28 cellular contexts compared by ENCODE assay signal in the genomic region with DNA sequence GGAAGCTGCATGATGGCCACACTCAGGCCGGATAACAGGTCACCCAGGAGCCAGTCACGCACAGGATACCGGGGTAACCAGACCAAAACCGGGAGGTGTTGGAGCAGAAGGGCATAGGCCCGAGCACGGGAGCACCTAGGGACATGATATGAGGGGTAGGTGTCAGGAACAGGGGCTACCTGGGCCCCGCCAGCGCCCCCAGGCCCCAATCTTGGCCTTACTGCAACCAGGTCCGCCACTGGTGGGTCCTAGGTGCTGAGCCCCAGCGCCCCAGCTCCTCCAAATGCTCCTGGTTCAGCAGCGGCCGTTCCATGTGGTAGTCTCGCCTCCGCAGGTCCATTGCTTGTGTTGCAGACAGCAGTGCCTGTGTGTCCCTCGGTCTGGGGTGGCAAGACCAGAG. TPM values are rescaled to one million over a fixed set of nuclear protein-coding genes. Genes with fewer than 3 reads are reported as not detected.
DNase-seq lines count a peak whose midpoint lies in the region; ATAC-seq and TF ChIP-seq lines count a peak whose summit lies in the region.
"Had no signal": no experiment of that assay in that cellular context is flagged by ENCODE, and none has a peak within 500 bp of the region (broad histone marks: within the 10 kb centered on the region; RNA-seq: fewer than 3 reads in every experiment).

No MANE protein-coding gene starts in this region.

- DNase-seq in activated T-cell treated with anti-CD3 and anti-CD28 coated beads, Interleukin-2, amount 50 U/mL, for 24 hours, result no peak
- no peak for DNase-seq in activated T-cell treated with anti-CD3 and anti-CD28 coated beads, Interleukin-2, amount 50 U/mL, for 1 hour
- DNase-seq in H9 (no peak), adipocyte (ENCODE audit: low read depth) (no peak), osteoblast (ENCODE audit: insufficient read length, low spot score, missing footprints) (peak; percentile 62)
- DNase-seq: activated CD8-positive, alpha-beta memory T cell treated with anti-CD3 and anti-CD28 coated beads, Interleukin-2, amount 50 U/mL, for 4 hours; activated effector memory CD4-positive, alpha-beta T cell treated with Interleukin-2 at 50 U/mL for 16 hours; brain microvascular endothelial cell; effector CD8-positive, alpha-beta T cell; EL; HCEC 1CT; NCI-H1694; NCI-H2171; NCI-H510A treated with DMSO at 0.1 percent for 48 hours; ovary; retina; stimulated activated CD4-positive, alpha-beta T cell treated with anti-CD3 and anti-CD28 coated beads, Interleukin-2, amount 100 ng/mL, for 48 hours had no signal

- H3K9ac ChIP-seq in H9 (ENCODE audit: extremely low read depth, insufficient read length, low read length) (no peak overlapping the region), adipocyte (ENCODE audit: low read length) (peak overlapping the region; percentile 98)

- H3K9me3 ChIP-seq in H9 (ENCODE audit: control insufficient read depth, low read depth, low read length) (no peaks in the 10 kb centered on the region), adipocyte (ENCODE audit: control insufficient read depth, low read length) (no peaks in the 10 kb centered on the region), osteoblast (ENCODE audit: low read depth, low read length) (no peaks in the 10 kb centered on the region)
- H3K9me3 ChIP-seq: BLaER1 treated with 17β-estradiol and CSF1 and Interleukin-3, amounts not matched to agents 10 nM and 100 nM; ovary; suprapubic skin had no signal

- no peak overlapping the region for H3K4ac ChIP-seq in H9 (ENCODE audit: low read depth, low read length)

- no peak overlapping the region for H3K27ac Mint-ChIP-seq in activated T-cell treated with anti-CD3 and anti-CD28 coated beads, Interleukin-2, amount 50 U/mL, for 24 hours
- no peak overlapping the region for H3K27ac Mint-ChIP-seq in H9

- no peak overlapping the region for H2BK12ac ChIP-seq in H9 (ENCODE audit: insufficient read length, low read depth, low read length)

- no peak overlapping the region for H2BK15ac ChIP-seq in H9 (ENCODE audit: low read depth, low read length)

- H3K27ac ChIP-seq in H9 (ENCODE audit: insufficient read length, low read depth, low read length), result no peak overlapping the region
- no peak overlapping the region for H3K27ac ChIP-seq in osteoblast (ENCODE audit: low read depth, low read length)
- H3K27ac ChIP-seq: BLaER1 treated with 17β-estradiol and CSF1 and Interleukin-3, amounts not matched to agents 10 nM and 100 nM; brain microvascular endothelial cell; ovary; suprapubic skin had no signal

- H3K79me1 ChIP-seq in H9 (ENCODE audit: insufficient read depth, low read depth, low read length, poor library complexity, severe bottlenecking), result no peaks in the 10 kb centered on the region

- no peak overlapping the region for H4K5ac ChIP-seq in H9 (ENCODE audit: insufficient read length, low read depth, low read length)

- H3K23me2 ChIP-seq in H9 (ENCODE audit: insufficient read length, low read depth, low read length, poor library complexity, severe bottlenecking), result peaks cover 6% of the 10 kb centered on the region

- H4K8ac ChIP-seq in H9 (replicated peaks; ENCODE audit: insufficient read length, low read depth, low read length), result no peak overlapping the region

- no peak overlapping the region for H2AFZ ChIP-seq in H9 (ENCODE audit: low read length)
- no peak overlapping the region for H2AFZ ChIP-seq in osteoblast (ENCODE audit: low read length)

- no peak overlapping the region for H3K23ac ChIP-seq in H9 (ENCODE audit: insufficient read length, low read depth, low read length)

- H3K79me2 ChIP-seq in H9 (ENCODE audit: insufficient read depth, low read length) (no peaks in the 10 kb centered on the region), osteoblast (ENCODE audit: insufficient read depth, low read length) (peaks cover 21% of the 10 kb centered on the region)

- H2BK5ac ChIP-seq in H9 (ENCODE audit: insufficient read length, low read length), result no peak overlapping the region

- WGBS in H9 (ENCODE audit: extremely low coverage, insufficient read length, low lambda C conversion rate), result no CpG with 5 or more reads among the region's 15 CpGs

- no peak for TF ChIP-seq CTCF in H9 (conservative IDR thresholded peaks at IDR 0.05)
- TF ChIP-seq CTCF in osteoblast (IDR thresholded peaks at IDR 0.05; ENCODE audit: extremely low read depth, low read depth, low read length), result no peak

- H3K9me3 Mint-ChIP-seq in activated T-cell treated with anti-CD3 and anti-CD28 coated beads, Interleukin-2, amount 50 U/mL, for 24 hours, result no peaks in the 10 kb centered on the region
- H3K9me3 Mint-ChIP-seq in H9, result no peaks in the 10 kb centered on the region
- H3K9me3 Mint-ChIP-seq: stimulated activated memory B cell treated with anti-CD40 and anti-IgM and Interleukin-4, amounts not matched to agents 10 μg/mL and 1 μg/mL and 100 μg/mL, for 72 hours had no signal

- no peak overlapping the region; the same call in 1 of the 2 replicates for H3K14ac ChIP-seq in H9 (ENCODE audit: insufficient read depth, low read length)

- H3K56ac ChIP-seq in H9 (ENCODE audit: insufficient read length, low read depth, low read length), result no peak overlapping the region

- peaks cover 49% of the 10 kb centered on the region for H3K36me3 Mint-ChIP-seq in activated T-cell treated with anti-CD3 and anti-CD28 coated beads, Interleukin-2, amount 50 U/mL, for 24 hours (ENCODE audit: low read depth)
- H3K36me3 Mint-ChIP-seq in H9 (ENCODE audit: insufficient read depth in 1 of 3, low read depth in 3 of 3), result peaks cover 27 to 61% (median 60%) of the 10 kb centered on the region in 3 experiments; a peak in 6 of 7 replicates

- no peak overlapping the region for H2BK120ac ChIP-seq in H9 (ENCODE audit: low read depth, low read length, poor library complexity, severe bottlenecking)

- H4K20me1 ChIP-seq in H9 (ENCODE audit: control insufficient read depth, insufficient read depth, insufficient read length) (peaks cover 2% of the 10 kb centered on the region), osteoblast (ENCODE audit: insufficient read depth, low read length) (peaks cover 19% of the 10 kb centered on the region)

- H3K27me3 ChIP-seq in H9 (ENCODE audit: insufficient read depth, low read length) (no peaks in the 10 kb centered on the region), adipocyte (replicated peaks; ENCODE audit: control insufficient read depth, insufficient read depth, low read length) (no peaks in the 10 kb centered on the region), osteoblast (ENCODE audit: insufficient read depth, low read length) (no peaks in the 10 kb centered on the region)
- H3K27me3 ChIP-seq: BLaER1 treated with 17β-estradiol and CSF1 and Interleukin-3, amounts not matched to agents 10 nM and 100 nM; brain microvascular endothelial cell; ovary; suprapubic skin had no signal

- no peak overlapping the region for H2AK5ac ChIP-seq in H9 (ENCODE audit: insufficient read length, low read length)

- H3K18ac ChIP-seq in H9 (ENCODE audit: insufficient read length, low read depth, low read length), result no peak overlapping the region

- H2BK20ac ChIP-seq in H9 (ENCODE audit: low read depth, low read length, poor library complexity, severe bottlenecking), result no peak overlapping the region

- H3K4me3 ChIP-seq in adipocyte (ENCODE audit: low read length) (peak overlapping the region; percentile 96), osteoblast (ENCODE audit: insufficient read depth, low read length) (no peak overlapping the region)
- H3K4me3 ChIP-seq: ovary, suprapubic skin had no signal

- H3K4me2 ChIP-seq in H9 (ENCODE audit: insufficient read depth, insufficient read length, low read length), result no peak overlapping the region
- no peak overlapping the region for H3K4me2 ChIP-seq in osteoblast (ENCODE audit: insufficient read depth, low read length)

- H3K4me1 ChIP-seq in H9 (ENCODE audit: insufficient read depth, low read length) (peaks cover 2% of the 10 kb centered on the region), adipocyte (ENCODE audit: control insufficient read depth, insufficient read depth, low read length) (peaks cover 30% of the 10 kb centered on the region), osteoblast (ENCODE audit: insufficient read depth, low read length) (peaks cover 16% of the 10 kb centered on the region)

- no peaks in the 10 kb centered on the region for H3K27me3 Mint-ChIP-seq in activated T-cell treated with anti-CD3 and anti-CD28 coated beads, Interleukin-2, amount 50 U/mL, for 24 hours
- H3K27me3 Mint-ChIP-seq in H9 (ENCODE audit: low read depth), result no peaks in the 10 kb centered on the region; the same call in 1 of the 2 replicates
- H3K27me3 Mint-ChIP-seq: stimulated activated memory B cell treated with anti-CD40 and anti-IgM and Interleukin-4, amounts not matched to agents 10 μg/mL and 1 μg/mL and 100 μg/mL, for 72 hours had no signal

- peak overlapping the region; percentile 5 for H3K4me3 Mint-ChIP-seq in activated T-cell treated with anti-CD3 and anti-CD28 coated beads, Interleukin-2, amount 50 U/mL, for 24 hours
- H3K4me3 Mint-ChIP-seq in H9, result peak overlapping the region; percentile 79 to 90; a peak in 2 of 5 replicates
- H3K4me3 Mint-ChIP-seq: stimulated activated memory B cell treated with anti-CD40 and anti-IgM and Interleukin-4, amounts not matched to agents 10 μg/mL and 1 μg/mL and 100 μg/mL, for 72 hours had no signal

- peaks cover 23% of the 10 kb centered on the region for H3K4me1 Mint-ChIP-seq in activated T-cell treated with anti-CD3 and anti-CD28 coated beads, Interleukin-2, amount 50 U/mL, for 24 hours (ENCODE audit: low read depth)
- peaks cover 28 to 31% of the 10 kb centered on the region in 2 experiments for H3K4me1 Mint-ChIP-seq in H9

- no peak for ATAC-seq in GM19455 (IDR thresholded peaks at IDR 0.05; ENCODE audit: unreplicated experiment)
- no peak for ATAC-seq in HG02571 (IDR thresholded peaks at IDR 0.05; ENCODE audit: unreplicated experiment)
- ATAC-seq in HG03196 (IDR thresholded peaks at IDR 0.05; ENCODE audit: unreplicated experiment), result no peak
- ATAC-seq: activated CD4-positive, CD25-positive, alpha-beta regulatory T cell treated with anti-CD3 and anti-CD28 coated beads, Interleukin-2, amount 50 U/mL, for 24 hours; stimulated activated memory B cell treated with anti-CD40 and anti-IgM and Interleukin-4, amounts not matched to agents 10 μg/mL and 1 μg/mL and 100 μg/mL, for 72 hours had no signal

- H3K36me3 ChIP-seq in adipocyte (ENCODE audit: control insufficient read depth, insufficient read depth, low read length, severe bottlenecking) (peaks cover 54% of the 10 kb centered on the region), osteoblast (ENCODE audit: insufficient read depth, low read length) (peaks cover 33% of the 10 kb centered on the region)
- H3K36me3 ChIP-seq: ovary had no signal

- no peak overlapping the region for H3T11ph ChIP-seq in H9 (ENCODE audit: low read length)

- no peak overlapping the region for H4K91ac ChIP-seq in H9 (ENCODE audit: insufficient read length, low read depth, low read length)

RNA-seq across cellular contexts. Expression of a gene that starts 2.0 kb away (rescaled TPM):
- total RNA-seq in H9 (2021) (56.7 and 61.3 TPM in 2 replicates), osteoblast (26.2 and 30.8 TPM in 2 replicates)

RNA-seq across cellular contexts. Expression of a gene that starts 11.7 kb away (rescaled TPM):
- 0.70 and 0.74 TPM in 2 replicates for total RNA-seq in H9 (2021)
- 0.59 TPM in 1 of 2 replicates, not detected in the other for total RNA-seq in osteoblast
- total RNA-seq: A673, epithelial cell of proximal tubule, lung microvascular endothelial cell, ovary, suprapubic skin, urinary bladder had no signal

RNA-seq across cellular contexts. Expression of a gene that starts 23.8 kb away (rescaled TPM):
- total RNA-seq in H9 (2021) (285 and 299 TPM in 2 replicates), osteoblast (299 and 308 TPM in 2 replicates)

RNA-seq across cellular contexts. Expression of a gene that starts 29.4 kb away (rescaled TPM):
- total RNA-seq in H9 (2021) (23.5 and 23.9 TPM in 2 replicates), osteoblast (1.2 and 1.4 TPM in 2 replicates)

RNA-seq across cellular contexts. Expression of a gene that starts 38.1 kb away (rescaled TPM):
- total RNA-seq in H9 (2021), result 20.2 and 22.9 TPM in 2 replicates
- 12.7 and 21.4 TPM in 2 replicates for total RNA-seq in osteoblast
